ENCODE assay signal across 22 cellular contexts in the genomic region with DNA sequence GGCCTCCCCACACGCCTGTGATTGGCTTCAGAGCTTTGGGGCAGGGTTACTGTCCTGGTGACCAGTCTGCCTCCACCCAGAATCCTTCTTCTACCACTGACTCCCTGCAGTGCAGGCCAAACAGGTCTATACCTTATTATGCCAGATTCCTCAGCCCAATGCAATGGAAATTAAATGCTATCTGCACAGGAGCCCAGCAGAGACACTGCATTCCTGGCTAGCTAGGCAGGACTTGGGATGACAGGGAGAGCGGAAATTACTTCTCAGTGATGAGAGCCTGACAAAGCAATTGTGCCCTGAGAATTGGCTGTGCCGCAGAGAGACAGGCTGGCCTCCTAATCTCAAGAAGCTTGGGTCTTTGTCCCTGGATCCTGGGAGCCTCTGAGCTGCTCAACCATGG.
"Had no signal": no experiment of that assay in that cellular context is flagged by ENCODE, and none has a peak within 500 bp of the region (broad histone marks: within the 10 kb centered on the region; RNA-seq: fewer than 3 reads in every experiment).

No MANE protein-coding gene starts in this region.

- H3K4me1 ChIP-seq: heart left ventricle, lower lobe of right lung, right atrium auricular region, sigmoid colon, transverse colon had no signal

- H3K4me3 Mint-ChIP-seq: memory B cell; natural killer cell treated with Interleukin-12 subunit alpha and Interleukin-12 subunit beta and Interleukin-15 and Interleukin-18, amount 100 ng/mL, for 72 hours; stimulated activated naive B cell treated with anti-CD40 and anti-IgM and Interleukin-4, amounts not matched to agents 10 μg/mL and 1 μg/mL and 100 μg/mL, for 72 hours; stimulated activated naive CD8-positive, alpha-beta T cell treated with anti-CD3 and anti-CD28 coated beads, Interleukin-15, amount 100 ng/mL, for 72 hours had no signal

- H3K27ac ChIP-seq: dorsolateral prefrontal cortex, heart left ventricle, lower lobe of right lung, right atrium auricular region, sigmoid colon, skin epidermis, thoracic aorta, transverse colon had no signal

- H3K36me3 Mint-ChIP-seq: memory B cell; natural killer cell treated with Interleukin-12 subunit alpha and Interleukin-12 subunit beta and Interleukin-15 and Interleukin-18, amount 100 ng/mL, for 72 hours; stimulated activated naive B cell treated with anti-CD40 and anti-IgM and Interleukin-4, amounts not matched to agents 10 μg/mL and 1 μg/mL and 100 μg/mL, for 72 hours had no signal

- H3K27me3 Mint-ChIP-seq: stimulated activated naive B cell treated with anti-CD40 and anti-IgM and Interleukin-4, amounts not matched to agents 10 μg/mL and 1 μg/mL and 100 μg/mL, for 72 hours; stimulated activated naive CD8-positive, alpha-beta T cell treated with anti-CD3 and anti-CD28 coated beads, Interleukin-15, amount 100 ng/mL, for 72 hours had no signal

- H3K4me3 ChIP-seq: dorsolateral prefrontal cortex, heart left ventricle, lower lobe of right lung, right atrium auricular region, sigmoid colon, skin epidermis, thoracic aorta, transverse colon had no signal

- H3K27me3 ChIP-seq: dorsolateral prefrontal cortex, heart left ventricle, right atrium auricular region, sigmoid colon, transverse colon had no signal

- H3K36me3 ChIP-seq: heart left ventricle, lower lobe of right lung, right atrium auricular region, sigmoid colon, thoracic aorta, transverse colon had no signal

- H3K9me3 Mint-ChIP-seq: natural killer cell treated with Interleukin-12 subunit alpha and Interleukin-12 subunit beta and Interleukin-15 and Interleukin-18, amount 100 ng/mL, for 72 hours; stimulated activated naive CD8-positive, alpha-beta T cell treated with anti-CD3 and anti-CD28 coated beads, Interleukin-15, amount 100 ng/mL, for 72 hours had no signal

- H3K4me1 Mint-ChIP-seq: memory B cell; stimulated activated naive B cell treated with anti-CD40 and anti-IgM and Interleukin-4, amounts not matched to agents 10 μg/mL and 1 μg/mL and 100 μg/mL, for 72 hours; stimulated activated naive CD8-positive, alpha-beta T cell treated with anti-CD3 and anti-CD28 coated beads, Interleukin-15, amount 100 ng/mL, for 72 hours had no signal

- DNase-seq: cortex of kidney; dorsolateral prefrontal cortex; effector CD8-positive, alpha-beta T cell; heart left ventricle; hippocampal formation; islet precursor cell; lower lobe of right lung; midbrain; posterior cingulate gyrus; sigmoid colon; stimulated activated CD4-positive, alpha-beta T cell treated with anti-CD3 and anti-CD28 coated beads, Interleukin-2, amount 100 ng/mL, for 24 hours; stimulated activated CD4-positive, alpha-beta T cell treated with anti-CD3 and anti-CD28 coated beads, Interleukin-4, amount 100 ng/mL, for 4 hours; stimulated activated naive B cell treated with anti-CD40 and anti-IgM and Interleukin-4, amounts not matched to agents 10 μg/mL and 1 μg/mL and 100 μg/mL, for 72 hours; stimulated activated naive CD8-positive, alpha-beta T cell treated with anti-CD3 and anti-CD28 coated beads, Interleukin-15, amount 100 ng/mL, for 72 hours; transverse colon had no signal

- ATAC-seq: esophagus mucosa; heart left ventricle; left lobe of liver; lower lobe of right lung; stimulated activated naive B cell treated with anti-CD40 and anti-IgM and Interleukin-4, amounts not matched to agents 10 μg/mL and 1 μg/mL and 100 μg/mL, for 72 hours; stimulated activated naive CD8-positive, alpha-beta T cell treated with anti-CD3 and anti-CD28 coated beads, Interleukin-15, amount 100 ng/mL, for 72 hours had no signal

- H3K27ac Mint-ChIP-seq: memory B cell; natural killer cell treated with Interleukin-12 subunit alpha and Interleukin-12 subunit beta and Interleukin-15 and Interleukin-18, amount 100 ng/mL, for 72 hours; stimulated activated naive B cell treated with anti-CD40 and anti-IgM and Interleukin-4, amounts not matched to agents 10 μg/mL and 1 μg/mL and 100 μg/mL, for 72 hours; stimulated activated naive CD8-positive, alpha-beta T cell treated with anti-CD3 and anti-CD28 coated beads, Interleukin-15, amount 100 ng/mL, for 72 hours had no signal

- H3K9me3 ChIP-seq: heart left ventricle, lower lobe of right lung, right atrium auricular region, sigmoid colon, thoracic aorta, transverse colon had no signal
